In the genomic region with DNA sequence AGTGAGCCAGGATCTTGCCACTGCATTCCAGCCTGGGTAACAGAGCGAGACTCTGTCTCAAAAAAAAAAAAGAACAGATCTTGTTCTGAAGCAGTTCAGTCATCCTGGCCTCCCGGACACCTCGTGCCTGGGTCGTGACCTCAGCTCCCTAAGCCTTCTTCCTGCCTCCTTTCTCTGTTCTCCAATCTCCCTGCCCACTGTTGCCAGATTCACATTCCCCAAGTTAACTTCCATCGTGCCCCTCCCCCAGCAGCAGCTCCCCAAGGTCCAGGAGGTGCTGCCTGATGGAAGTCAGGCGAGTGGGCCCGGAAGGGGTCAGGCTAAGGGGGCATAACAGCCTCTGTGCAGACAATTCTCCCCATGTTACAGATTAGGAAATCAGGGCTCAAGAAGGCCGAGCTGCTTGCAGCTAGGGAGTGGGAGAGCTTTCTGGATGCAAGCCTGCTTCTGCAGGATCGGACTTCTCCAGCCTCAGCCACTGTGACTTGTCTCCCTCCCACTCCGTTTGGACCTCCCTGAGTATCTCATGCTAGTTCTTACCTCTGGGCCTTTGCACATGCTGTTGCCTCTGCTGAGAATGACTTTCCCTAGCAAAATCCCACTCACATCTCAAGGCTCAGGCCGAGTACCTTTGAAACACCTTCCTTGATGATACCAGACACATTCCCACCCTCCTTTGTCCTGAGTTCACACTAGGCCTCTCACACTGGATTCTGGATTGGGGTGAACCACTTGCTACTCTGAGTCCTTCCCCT, we compare ENCODE assay signal across 1 cellular context.
A peak's percentile ranks its signal among the peaks of the same experiment; 100 is the strongest.
TF ChIP-seq lines count a peak whose summit lies in the region.

No MANE protein-coding gene starts in this region.

TF ChIP-seq in K562, 482 proteins besides CTCF, POLR2A, EP300 and RAD21:
- TF ChIP-seq RBM22 (IDR thresholded peaks at IDR 0.05; ENCODE audit: low read depth, low read length, poor library complexity, severe bottlenecking) (no peak), RBM25 (IDR thresholded peaks at IDR 0.05; ENCODE audit: low read depth, low read length, severe bottlenecking) (peak; percentile 55)
- TF ChIP-seq, protein P1, sequence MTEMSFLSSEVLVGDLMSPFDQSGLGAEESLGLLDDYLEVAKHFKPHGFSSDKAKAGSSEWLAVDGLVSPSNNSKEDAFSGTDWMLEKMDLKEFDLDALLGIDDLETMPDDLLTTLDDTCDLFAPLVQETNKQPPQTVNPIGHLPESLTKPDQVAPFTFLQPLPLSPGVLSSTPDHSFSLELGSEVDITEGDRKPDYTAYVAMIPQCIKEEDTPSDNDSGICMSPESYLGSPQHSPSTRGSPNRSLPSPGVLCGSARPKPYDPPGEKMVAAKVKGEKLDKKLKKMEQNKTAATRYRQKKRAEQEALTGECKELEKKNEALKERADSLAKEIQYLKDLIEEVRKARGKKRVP (CRISPR knock-in tag; IDR thresholded peaks at IDR 0.05), result no peak
